Comparison of ENCODE assay signal across 2 cellular contexts in the genomic region with DNA sequence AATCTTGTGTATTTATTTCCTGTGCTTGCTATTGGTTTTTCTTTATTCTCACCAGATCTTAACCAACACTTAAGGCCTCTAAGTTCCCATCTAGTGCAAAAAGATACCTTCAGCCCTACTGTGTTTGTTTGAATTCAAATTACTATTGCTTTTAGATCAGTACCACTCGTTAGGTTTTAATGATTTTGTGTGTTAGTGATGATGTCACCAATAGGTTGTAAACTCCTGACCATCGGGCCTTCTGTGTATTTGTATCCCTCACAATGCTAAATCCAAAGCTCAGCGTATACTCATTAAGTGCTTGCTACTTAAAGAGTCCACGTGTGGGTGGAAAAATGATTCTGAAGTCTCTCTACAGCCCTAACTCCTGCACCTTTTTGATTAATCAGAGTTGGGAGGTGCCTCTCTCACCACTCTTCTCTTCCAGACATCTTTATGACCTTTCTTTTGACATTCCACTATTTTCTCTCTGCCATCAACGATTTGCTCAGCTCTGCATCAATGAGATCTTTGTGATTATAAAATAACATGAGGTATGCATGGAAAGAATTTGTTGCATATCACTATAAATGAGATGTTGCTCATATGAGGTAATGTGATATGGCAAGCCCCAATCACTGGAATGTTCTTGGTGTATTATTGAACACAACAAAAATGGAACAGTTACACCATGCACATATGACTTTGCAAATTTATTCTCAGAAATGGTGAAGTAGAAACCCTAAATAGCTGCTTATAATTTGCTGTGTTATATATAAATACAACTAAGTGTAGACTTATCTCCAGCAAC.
A peak's percentile ranks its signal among the peaks of the same experiment; 100 is the strongest.
TF ChIP-seq lines count a peak whose summit lies in the region.

No MANE protein-coding gene starts in this region.

TF ChIP-seq in HepG2, 621 proteins besides CTCF, POLR2A, EP300 and RAD21:
- TF ChIP-seq CREB1 (IDR thresholded peaks at IDR 0.05), result peak; percentile 26; the same call in 1 of the 2 replicates
- no peak for TF ChIP-seq CREB1 (CRISPR knock-in tag; IDR thresholded peaks at IDR 0.05)
- peak; percentile 89 for TF ChIP-seq ATF7 (IDR thresholded peaks at IDR 0.05)
- TF ChIP-seq ATF7 (CRISPR knock-in tag; IDR thresholded peaks at IDR 0.05), result no peak
- TF ChIP-seq CHCHD3 (CRISPR knock-in tag; IDR thresholded peaks at IDR 0.05), result no peak

TF ChIP-seq in WTC11, 78 proteins besides CTCF, POLR2A, EP300 and RAD21:
- no peak for TF ChIP-seq JAZF1 (CRISPR knock-in tag; IDR thresholded peaks at IDR 0.05)
- TF ChIP-seq, protein P1, sequence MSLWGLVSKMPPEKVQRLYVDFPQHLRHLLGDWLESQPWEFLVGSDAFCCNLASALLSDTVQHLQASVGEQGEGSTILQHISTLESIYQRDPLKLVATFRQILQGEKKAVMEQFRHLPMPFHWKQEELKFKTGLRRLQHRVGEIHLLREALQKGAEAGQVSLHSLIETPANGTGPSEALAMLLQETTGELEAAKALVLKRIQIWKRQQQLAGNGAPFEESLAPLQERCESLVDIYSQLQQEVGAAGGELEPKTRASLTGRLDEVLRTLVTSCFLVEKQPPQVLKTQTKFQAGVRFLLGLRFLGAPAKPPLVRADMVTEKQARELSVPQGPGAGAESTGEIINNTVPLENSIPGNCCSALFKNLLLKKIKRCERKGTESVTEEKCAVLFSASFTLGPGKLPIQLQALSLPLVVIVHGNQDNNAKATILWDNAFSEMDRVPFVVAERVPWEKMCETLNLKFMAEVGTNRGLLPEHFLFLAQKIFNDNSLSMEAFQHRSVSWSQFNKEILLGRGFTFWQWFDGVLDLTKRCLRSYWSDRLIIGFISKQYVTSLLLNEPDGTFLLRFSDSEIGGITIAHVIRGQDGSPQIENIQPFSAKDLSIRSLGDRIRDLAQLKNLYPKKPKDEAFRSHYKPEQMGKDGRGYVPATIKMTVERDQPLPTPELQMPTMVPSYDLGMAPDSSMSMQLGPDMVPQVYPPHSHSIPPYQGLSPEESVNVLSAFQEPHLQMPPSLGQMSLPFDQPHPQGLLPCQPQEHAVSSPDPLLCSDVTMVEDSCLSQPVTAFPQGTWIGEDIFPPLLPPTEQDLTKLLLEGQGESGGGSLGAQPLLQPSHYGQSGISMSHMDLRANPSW (CRISPR knock-in tag; conservative IDR thresholded peaks at IDR 0.05; ENCODE audit: low read depth), result no peak
- no peak for TF ChIP-seq ETV6 (CRISPR knock-in tag; IDR thresholded peaks at IDR 0.05)
- no peak for TF ChIP-seq ZNF423 (CRISPR knock-in tag; IDR thresholded peaks at IDR 0.05)
- TF ChIP-seq, protein P2, sequence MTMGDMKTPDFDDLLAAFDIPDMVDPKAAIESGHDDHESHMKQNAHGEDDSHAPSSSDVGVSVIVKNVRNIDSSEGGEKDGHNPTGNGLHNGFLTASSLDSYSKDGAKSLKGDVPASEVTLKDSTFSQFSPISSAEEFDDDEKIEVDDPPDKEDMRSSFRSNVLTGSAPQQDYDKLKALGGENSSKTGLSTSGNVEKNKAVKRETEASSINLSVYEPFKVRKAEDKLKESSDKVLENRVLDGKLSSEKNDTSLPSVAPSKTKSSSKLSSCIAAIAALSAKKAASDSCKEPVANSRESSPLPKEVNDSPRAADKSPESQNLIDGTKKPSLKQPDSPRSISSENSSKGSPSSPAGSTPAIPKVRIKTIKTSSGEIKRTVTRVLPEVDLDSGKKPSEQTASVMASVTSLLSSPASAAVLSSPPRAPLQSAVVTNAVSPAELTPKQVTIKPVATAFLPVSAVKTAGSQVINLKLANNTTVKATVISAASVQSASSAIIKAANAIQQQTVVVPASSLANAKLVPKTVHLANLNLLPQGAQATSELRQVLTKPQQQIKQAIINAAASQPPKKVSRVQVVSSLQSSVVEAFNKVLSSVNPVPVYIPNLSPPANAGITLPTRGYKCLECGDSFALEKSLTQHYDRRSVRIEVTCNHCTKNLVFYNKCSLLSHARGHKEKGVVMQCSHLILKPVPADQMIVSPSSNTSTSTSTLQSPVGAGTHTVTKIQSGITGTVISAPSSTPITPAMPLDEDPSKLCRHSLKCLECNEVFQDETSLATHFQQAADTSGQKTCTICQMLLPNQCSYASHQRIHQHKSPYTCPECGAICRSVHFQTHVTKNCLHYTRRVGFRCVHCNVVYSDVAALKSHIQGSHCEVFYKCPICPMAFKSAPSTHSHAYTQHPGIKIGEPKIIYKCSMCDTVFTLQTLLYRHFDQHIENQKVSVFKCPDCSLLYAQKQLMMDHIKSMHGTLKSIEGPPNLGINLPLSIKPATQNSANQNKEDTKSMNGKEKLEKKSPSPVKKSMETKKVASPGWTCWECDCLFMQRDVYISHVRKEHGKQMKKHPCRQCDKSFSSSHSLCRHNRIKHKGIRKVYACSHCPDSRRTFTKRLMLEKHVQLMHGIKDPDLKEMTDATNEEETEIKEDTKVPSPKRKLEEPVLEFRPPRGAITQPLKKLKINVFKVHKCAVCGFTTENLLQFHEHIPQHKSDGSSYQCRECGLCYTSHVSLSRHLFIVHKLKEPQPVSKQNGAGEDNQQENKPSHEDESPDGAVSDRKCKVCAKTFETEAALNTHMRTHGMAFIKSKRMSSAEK (CRISPR knock-in tag; IDR thresholded peaks at IDR 0.05; ENCODE audit: borderline replicate concordance), result no peak
- no peak for TF ChIP-seq ZNF121 (CRISPR knock-in tag; IDR thresholded peaks at IDR 0.05)
- no peak for TF ChIP-seq MYBL2 (CRISPR knock-in tag; IDR thresholded peaks at IDR 0.05)
- TF ChIP-seq, protein P3, sequence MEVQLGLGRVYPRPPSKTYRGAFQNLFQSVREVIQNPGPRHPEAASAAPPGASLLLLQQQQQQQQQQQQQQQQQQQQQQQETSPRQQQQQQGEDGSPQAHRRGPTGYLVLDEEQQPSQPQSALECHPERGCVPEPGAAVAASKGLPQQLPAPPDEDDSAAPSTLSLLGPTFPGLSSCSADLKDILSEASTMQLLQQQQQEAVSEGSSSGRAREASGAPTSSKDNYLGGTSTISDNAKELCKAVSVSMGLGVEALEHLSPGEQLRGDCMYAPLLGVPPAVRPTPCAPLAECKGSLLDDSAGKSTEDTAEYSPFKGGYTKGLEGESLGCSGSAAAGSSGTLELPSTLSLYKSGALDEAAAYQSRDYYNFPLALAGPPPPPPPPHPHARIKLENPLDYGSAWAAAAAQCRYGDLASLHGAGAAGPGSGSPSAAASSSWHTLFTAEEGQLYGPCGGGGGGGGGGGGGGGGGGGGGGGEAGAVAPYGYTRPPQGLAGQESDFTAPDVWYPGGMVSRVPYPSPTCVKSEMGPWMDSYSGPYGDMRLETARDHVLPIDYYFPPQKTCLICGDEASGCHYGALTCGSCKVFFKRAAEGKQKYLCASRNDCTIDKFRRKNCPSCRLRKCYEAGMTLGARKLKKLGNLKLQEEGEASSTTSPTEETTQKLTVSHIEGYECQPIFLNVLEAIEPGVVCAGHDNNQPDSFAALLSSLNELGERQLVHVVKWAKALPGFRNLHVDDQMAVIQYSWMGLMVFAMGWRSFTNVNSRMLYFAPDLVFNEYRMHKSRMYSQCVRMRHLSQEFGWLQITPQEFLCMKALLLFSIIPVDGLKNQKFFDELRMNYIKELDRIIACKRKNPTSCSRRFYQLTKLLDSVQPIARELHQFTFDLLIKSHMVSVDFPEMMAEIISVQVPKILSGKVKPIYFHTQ (CRISPR knock-in tag; IDR thresholded peaks at IDR 0.05), result no peak
- TF ChIP-seq ZNF671 (CRISPR knock-in tag; IDR thresholded peaks at IDR 0.05), result no peak
